ENCODE assay signal across 22 cellular contexts in genomic region chr11:13065200-13065787, GRCh38. TPM values are rescaled to one million over a fixed set of nuclear protein-coding genes. Genes with fewer than 3 reads are reported as not detected.
A peak's percentile ranks its signal among the peaks of the same experiment; 100 is the strongest.
DNase-seq lines count a peak whose midpoint lies in the region; ATAC-seq and TF ChIP-seq lines count a peak whose summit lies in the region.
"Had no signal": no experiment of that assay in that cellular context is flagged by ENCODE, and none has a peak within 500 bp of the region (broad histone marks: within the 10 kb centered on the region; RNA-seq: fewer than 3 reads in every experiment).

No MANE protein-coding gene starts in this region.

- intact Hi-C loops in right lobe of liver (cut with DNase I), result no loop called here
- intact Hi-C loops in transverse colon (cut with DNase I; ENCODE audit: low total_unique reads), result no loop called here

- peak overlapping the region; percentile 41 for H3K27ac Mint-ChIP-seq in endodermal cell

- H3K9ac ChIP-seq in endodermal cell (ENCODE audit: extremely low read depth, low read length, poor library complexity, severe bottlenecking) (no peak overlapping the region), neuronal stem cell (ENCODE audit: low read depth, low read length, poor library complexity) (no peak overlapping the region)
- H3K9ac ChIP-seq: KMS-11 had no signal

- no peak overlapping the region for H3K27ac ChIP-seq in endodermal cell (ENCODE audit: low read depth, low read length)
- no peak overlapping the region for H3K27ac ChIP-seq in right lobe of liver
- H3K27ac ChIP-seq in neuronal stem cell (replicated peaks; ENCODE audit: low read length), result no peak overlapping the region
- H3K27ac ChIP-seq in transverse colon, result no peak overlapping the region
- H3K27ac ChIP-seq: KMS-11, RWPE1, SK-N-MC had no signal

- no peak for TF ChIP-seq EP300 in transverse colon (IDR thresholded peaks at IDR 0.05; ENCODE audit: low read depth)

- no peaks in the 10 kb centered on the region for H3K79me1 ChIP-seq in neuronal stem cell (ENCODE audit: low read depth, low read length)

- H3K18ac ChIP-seq in neuronal stem cell (ENCODE audit: low read length), result peak overlapping the region; percentile 63

- TF ChIP-seq POLR2A in right lobe of liver (IDR thresholded peaks at IDR 0.05) (no peak), transverse colon (IDR thresholded peaks at IDR 0.05) (no peak)

- WGBS in endodermal cell (ENCODE audit: insufficient coverage in 1 of 2, insufficient read length in 1 of 2), 2 experiments, result 85 to 88% methylated on average over 6 to 10 of the region's 10 CpGs
- WGBS in right lobe of liver (ENCODE audit: insufficient coverage, low coverage, low lambda C conversion rate, missing lambda C conversion rate), result 37% methylated on average over 10 of the region's 10 CpGs
- WGBS in neuronal stem cell (ENCODE audit: extremely low coverage in 2 of 2, insufficient read length in 2 of 2, insufficient replicate concordance in 1 of 2), 2 donors, result no CpG with 5 or more reads among the region's 10 CpGs
- WGBS in transverse colon (ENCODE audit: low coverage in 1 of 2), 2 donors, result 55 to 58% methylated on average over 5 to 10 of the region's 10 CpGs

- no peak overlapping the region for H3K4me3 Mint-ChIP-seq in endodermal cell
- H3K4me3 Mint-ChIP-seq: CD4-positive, alpha-beta memory T cell had no signal

- H4K91ac ChIP-seq in neuronal stem cell (ENCODE audit: low read depth, low read length, poor library complexity), result no peak overlapping the region

- H3K4me1 ChIP-seq in endodermal cell (ENCODE audit: control insufficient read depth, insufficient read depth, low read length) (peaks cover 4% of the 10 kb centered on the region), right lobe of liver (peaks cover 0 to 7% (median 0%) of the 10 kb centered on the region in 4 donors), neuronal stem cell (ENCODE audit: control insufficient read depth in 2 of 2, insufficient read depth in 1 of 2, low read depth in 1 of 2, low read length in 2 of 2) (no peaks in the 10 kb centered on the region), transverse colon (peaks cover 0 to 5% (median 2%) of the 10 kb centered on the region in 4 donors)
- H3K4me1 ChIP-seq: HAP-1 had no signal

- H2AFZ ChIP-seq in neuronal stem cell (ENCODE audit: low read length), result no peak overlapping the region

- H3K36me3 ChIP-seq in endodermal cell (ENCODE audit: control insufficient read depth, insufficient read depth, low read length) (no peaks in the 10 kb centered on the region), right lobe of liver (no peaks in the 10 kb centered on the region), neuronal stem cell (replicated peaks in 1 of 2; ENCODE audit: control insufficient read depth in 2 of 2, insufficient read depth in 2 of 2, low read length in 2 of 2) (no peaks in the 10 kb centered on the region), transverse colon (no peaks in the 10 kb centered on the region)
- H3K36me3 ChIP-seq: HAP-1 had no signal

- H3K27me3 ChIP-seq in endodermal cell (ENCODE audit: control insufficient read depth, insufficient read depth, low read length, poor library complexity, severe bottlenecking) (peaks cover 6% of the 10 kb centered on the region), right lobe of liver (no peaks in the 10 kb centered on the region), neuronal stem cell (ENCODE audit: control insufficient read depth in 3 of 3, insufficient read depth in 3 of 3, low read depth in 1 of 3, low read length in 3 of 3) (peaks cover 0 to 5% (median 0%) of the 10 kb centered on the region in 3 experiments), transverse colon (no peaks in the 10 kb centered on the region)

- no peak overlapping the region for H2BK15ac ChIP-seq in neuronal stem cell (ENCODE audit: low read length)

- H3K4me1 Mint-ChIP-seq in endodermal cell, result peaks cover 16% of the 10 kb centered on the region
- H3K4me1 Mint-ChIP-seq: CD4-positive, alpha-beta memory T cell had no signal

- H4K8ac ChIP-seq in neuronal stem cell (ENCODE audit: low read depth, low read length), result no peak overlapping the region

- TF ChIP-seq CTCF in endodermal cell (conservative IDR thresholded peaks at IDR 0.05), result no peak
- TF ChIP-seq CTCF in right lobe of liver (IDR thresholded peaks at IDR 0.05), result no peak
- no peak for TF ChIP-seq CTCF in transverse colon (IDR thresholded peaks at IDR 0.05)

- in situ Hi-C loops in transverse colon (cut with MboI; ENCODE audit: low pct_ligation_motif_present in 1 of 4, low pct_unique_long_range_greater_than_20kb in 1 of 4, low sequenced_read_pairs in 3 of 4), result no loop called here

- H2BK12ac ChIP-seq in neuronal stem cell (ENCODE audit: low read length), result no peak overlapping the region

- H3K9me3 Mint-ChIP-seq in endodermal cell, result no peaks in the 10 kb centered on the region

- no peak for DNase-seq in endodermal cell
- DNase-seq in right lobe of liver, result no peak
- no peak for DNase-seq in neuronal stem cell (ENCODE audit: low spot score)
- no peak for DNase-seq in transverse colon
- DNase-seq in NCI-H446 (lab: John Stamatoyannopoulos, UW), result no peak
- DNase-seq in GOT3 (lab: John Stamatoyannopoulos, UW), result no peak
- DNase-seq: Calu3; CD4-positive, alpha-beta memory T cell; DMS153; IMR-90; NCI-H1092 treated with DMSO at 0.1 percent for 48 hours; NCI-H1436 treated with DMSO at 0.1 percent for 48 hours; NCI-H1930; NCI-H510A; SHP77 treated with DMSO at 0.1 percent for 48 hours; SW 1271 had no signal

- peaks cover 10% of the 10 kb centered on the region for H3K27me3 Mint-ChIP-seq in endodermal cell (ENCODE audit: insufficient read depth)

- ATAC-seq in right lobe of liver (peak; percentile 29 to 80 (median 37)), GM21423 (IDR thresholded peaks at IDR 0.05; ENCODE audit: unreplicated experiment) (no peak)

- H2BK120ac ChIP-seq in neuronal stem cell (ENCODE audit: low read depth, low read length), result no peak overlapping the region

- H2BK5ac ChIP-seq in neuronal stem cell (ENCODE audit: low read length), result no peak overlapping the region

- no peak overlapping the region for H2AK5ac ChIP-seq in neuronal stem cell (ENCODE audit: low read depth, low read length)

- H3K14ac ChIP-seq in neuronal stem cell (ENCODE audit: low read length), result no peak overlapping the region

- H3K9me3 ChIP-seq in endodermal cell (ENCODE audit: control insufficient read depth, low read length) (no peaks in the 10 kb centered on the region), right lobe of liver (no peaks in the 10 kb centered on the region), neuronal stem cell (replicated peaks in 1 of 2; ENCODE audit: control insufficient read depth in 2 of 2, insufficient read depth in 1 of 2, low read depth in 1 of 2, low read length in 2 of 2) (peaks cover 2 to 4% of the 10 kb centered on the region in 2 donors), transverse colon (no peaks in the 10 kb centered on the region)
- H3K9me3 ChIP-seq: HAP-1 had no signal

- H3K4me3 ChIP-seq in endodermal cell (ENCODE audit: low read length), result no peak overlapping the region
- H3K4me3 ChIP-seq in right lobe of liver, result no peak overlapping the region
- no peak overlapping the region for H3K4me3 ChIP-seq in neuronal stem cell (ENCODE audit: low read length in 2 of 2)
- H3K4me3 ChIP-seq in transverse colon, result no peak overlapping the region
- H3K4me3 ChIP-seq: HAP-1, SK-N-MC had no signal

- H3K23ac ChIP-seq in neuronal stem cell (ENCODE audit: low read depth, low read length, poor library complexity), result no peak overlapping the region

- no peaks in the 10 kb centered on the region for H3K36me3 Mint-ChIP-seq in endodermal cell (ENCODE audit: low read depth)
- H3K36me3 Mint-ChIP-seq: CD4-positive, alpha-beta memory T cell had no signal

- no peak overlapping the region for H3K4ac ChIP-seq in neuronal stem cell (ENCODE audit: low read length)

- no peak overlapping the region for H3K4me2 ChIP-seq in neuronal stem cell (ENCODE audit: insufficient read depth, low read length, poor library complexity, severe bottlenecking)
- H3K4me2 ChIP-seq: KMS-11 had no signal

RNA-seq across cellular contexts. Expression of gene RASSF10, which starts 56.2 kb away (rescaled TPM):
- total RNA-seq in endodermal cell (10 to 100 TPM; 29.1 to 30.8 TPM), right lobe of liver (under 1 TPM in 2 of 6 experiments, not detected in 4; 0.11 to 0.49 TPM), transverse colon (under 1 TPM in 1 of 4 donors, not detected in 3; 0.48 TPM)
- polyA plus RNA-seq in endodermal cell (2013, experiment 1 of 2), result 2.7 TPM
- polyA plus RNA-seq in endodermal cell (2013, experiment 2 of 2), result 2.7 TPM
- polyA plus RNA-seq in neuronal stem cell (2013, experiment 1 of 2), result 2.1 TPM
- polyA plus RNA-seq in neuronal stem cell (2013, experiment 2 of 2), result 2.2 TPM
- total RNA-seq: CD4-positive, alpha-beta memory T cell; IMR-90 had no signal
- polyA plus RNA-seq: BJ; CD4-positive, alpha-beta memory T cell; IMR-90 had no signal

Comparison
In these comparisons a context has a peak if more than half of its experiments do, and no peak if none do; other contexts are left out.
1. RNA of gene RASSF10, which starts 56.2 kb away (total RNA-seq): 29.1 to 30.8 TPM in endodermal cell; 0.11 to 0.49 TPM in right lobe of liver and 0.48 TPM in transverse colon; every median in the first group is over 10 times any median in the second.